Comparison of ENCODE assay signal across 8 cellular contexts in the genomic region with DNA sequence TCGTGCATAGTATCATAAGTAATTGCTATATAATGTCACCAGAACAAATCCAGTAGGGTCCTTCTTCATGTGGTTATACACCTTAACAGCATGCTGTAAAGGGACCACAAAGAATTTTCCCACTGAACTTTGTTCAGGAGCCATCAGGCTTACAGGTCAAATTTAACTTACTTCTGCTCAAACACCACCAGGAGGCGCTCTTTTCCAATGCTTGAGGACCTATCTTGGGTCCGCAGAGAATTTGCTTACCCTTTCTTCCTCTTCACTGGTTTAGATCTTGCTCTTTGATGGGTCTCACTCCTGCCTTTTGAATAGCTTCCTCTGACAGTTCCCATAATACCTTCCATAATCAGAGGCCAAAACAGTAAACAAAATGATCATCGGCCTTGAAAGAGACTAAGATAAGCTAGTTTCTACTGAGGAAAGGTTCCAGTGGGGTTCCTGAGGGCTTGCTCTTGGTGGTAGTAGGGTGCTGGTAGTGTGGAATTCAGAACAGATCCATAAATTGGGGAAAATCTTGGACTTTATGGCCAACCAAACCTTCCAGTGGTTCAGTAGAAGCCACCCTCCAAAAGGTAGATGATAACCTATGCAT.
DNase-seq lines count a peak whose midpoint lies in the region; ATAC-seq and TF ChIP-seq lines count a peak whose summit lies in the region.

No MANE protein-coding gene starts in this region.

- in situ Hi-C loops in astrocyte of the cerebellum (cut with HindIII; ENCODE audit: low sequenced_read_pairs), result no loop called here

- no peak for ATAC-seq in HG03342 (IDR thresholded peaks at IDR 0.05; ENCODE audit: unreplicated experiment)
- no peak for ATAC-seq in HG03280 (IDR thresholded peaks at IDR 0.05; ENCODE audit: unreplicated experiment)

- DNase-seq in GM04503 (ENCODE audit: low read depth), result peak; percentile 5
- peak; percentile 59 for DNase-seq in NCI-H1092 treated with DMSO at 0.1 percent for 48 hours (lab: John Stamatoyannopoulos, UW)
- DNase-seq in SW480 (ENCODE audit: low spot score), result peak; percentile 86
- DNase-seq in astrocyte of the cerebellum (ENCODE audit: low read depth), result peak; percentile 49
- peak; percentile 70 for DNase-seq in iPS-NIHi7 (ENCODE audit: extremely low spot score)
- DNase-seq in stimulated activated CD4-positive, alpha-beta T cell treated with anti-CD3 and anti-CD28 coated beads, Interleukin-1b, Interleukin-23, amount 100 ng/mL, for 24 hours (ENCODE audit: low read depth in 4 of 4, low spot score in 1 of 4), result peak; percentile 37 to 54 (median 45)

- TF ChIP-seq CTCF in astrocyte of the cerebellum (IDR thresholded peaks at IDR 0.05; ENCODE audit: low read depth, low read length, missing control alignments), result peak; percentile 62

- no peak overlapping the region for H3K4me3 ChIP-seq in astrocyte of the cerebellum (ENCODE audit: low read depth, low read length)

Comparison
In these comparisons a context has a peak if more than half of its experiments do, and no peak if none do; other contexts are left out.
1. DNase-seq: peak in every context shown above with its lines; median percentile 86 in SW480; 70 in iPS-NIHi7; 59 in NCI-H1092 treated with DMSO at 0.1 percent for 48 hours; 49 in astrocyte of the cerebellum; 45 in stimulated activated CD4-positive, alpha-beta T cell treated with anti-CD3 and anti-CD28 coated beads, Interleukin-1b, Interleukin-23, amount 100 ng/mL, for 24 hours; 5 in GM04503.